In the genomic region with DNA sequence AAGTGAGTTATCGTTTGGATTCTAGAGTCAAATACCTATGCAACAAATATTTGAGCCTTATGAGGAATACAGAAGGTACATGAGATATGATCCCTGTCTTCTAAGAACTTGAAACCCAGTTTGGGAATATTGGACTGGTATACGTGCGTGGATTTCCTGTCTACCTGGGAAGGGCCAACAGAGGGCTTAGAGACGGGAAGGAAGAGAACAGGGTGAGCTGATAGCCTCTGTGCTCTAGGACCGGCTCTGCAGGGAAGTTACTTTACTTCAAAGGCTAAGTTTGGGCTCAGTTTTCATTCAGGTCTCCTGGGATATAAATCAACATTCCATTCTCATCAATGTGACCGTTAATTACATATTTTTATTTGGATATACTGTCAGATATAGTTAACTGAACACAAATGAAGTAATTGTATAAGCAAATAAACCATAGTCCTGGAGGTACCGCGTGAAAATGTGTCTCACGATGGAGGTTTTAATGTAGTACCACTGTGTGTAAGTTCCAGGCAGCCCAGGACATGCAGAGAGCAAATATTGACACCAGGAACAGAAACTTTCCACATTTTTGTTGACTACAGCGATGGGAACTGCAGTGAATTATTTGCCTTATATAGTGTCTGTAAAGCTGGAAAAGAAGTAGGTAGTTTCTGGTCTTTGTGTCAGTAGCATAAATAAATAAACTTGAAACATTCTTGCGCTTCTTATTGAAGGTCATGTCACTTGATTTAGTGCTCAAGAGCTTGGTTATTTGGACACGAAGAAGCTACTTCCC, we compare ENCODE assay signal across 11 cellular contexts. TPM values are rescaled to one million over a fixed set of nuclear protein-coding genes. Genes with fewer than 3 reads are reported as not detected.
A peak's percentile ranks its signal among the peaks of the same experiment; 100 is the strongest.
DNase-seq lines count a peak whose midpoint lies in the region; ATAC-seq, FAIRE-seq and TF ChIP-seq lines count a peak whose summit lies in the region.
"Had no signal": no experiment of that assay in that cellular context is flagged by ENCODE, and none has a peak within 500 bp of the region (broad histone marks: within the 10 kb centered on the region; RNA-seq: fewer than 3 reads in every experiment).

No MANE protein-coding gene starts in this region.

- no peaks in the 10 kb centered on the region for H3K79me2 ChIP-seq in PC-3 (ENCODE audit: low read length)

- CTCF ChIA-PET in PC-3 (lab: Charles Lee): interaction anchor here (0.6 to 1.0 kb wide), 3 partner anchors 20 to 57 kb away, joined by 3 to 7 read pairs (median 4); no protein-coding TSS in a partner anchor
- CTCF ChIA-PET in activated naive CD4-positive, alpha-beta T cell treated with anti-CD3 and anti-CD28 coated beads, Interleukin-2, amount 10 ng/mL, durations not matched to agents 7 days and 5 days (lab: Charles Lee): interaction anchor here (1.2 kb wide), 1 partner anchor 19 kb away, joined by 6 read pairs; no protein-coding TSS in a partner anchor

- H2AFZ ChIP-seq in PC-3 (ENCODE audit: low read length): no peak overlapping the region; the same call in 1 of the 2 replicates

- H3K9me3 ChIP-seq in PC-3 (ENCODE audit: low read length): no peaks in the 10 kb centered on the region
- no peaks in the 10 kb centered on the region for H3K9me3 ChIP-seq in heart right ventricle
- H3K9me3 ChIP-seq in vagina: no peaks in the 10 kb centered on the region

- 43 to 57% methylated on average over 12 of the region's 12 CpGs for WGBS in heart right ventricle, 2 donors

- H3K4me1 Mint-ChIP-seq in progenitor cell of endocrine pancreas (ENCODE audit: low read depth): peaks cover 33% of the 10 kb centered on the region
- peaks cover 51% of the 10 kb centered on the region for H3K4me1 Mint-ChIP-seq in activated naive CD4-positive, alpha-beta T cell treated with anti-CD3 and anti-CD28 coated beads, Interleukin-2, amount 10 ng/mL, durations not matched to agents 7 days and 5 days
- H3K4me1 Mint-ChIP-seq in stimulated activated naive CD8-positive, alpha-beta T cell treated with anti-CD3 and anti-CD28 coated beads, Interleukin-15, amount 100 ng/mL, for 72 hours: peaks cover 69% of the 10 kb centered on the region

- H3F3A ChIP-seq in PC-3 (ENCODE audit: low read length, unreplicated experiment): no peaks in the 10 kb centered on the region

- TF ChIP-seq CTCF in C4-2B (conservative IDR thresholded peaks at IDR 0.05) (no peak; the same call in 1 of the 2 replicates), PC-3 (conservative IDR thresholded peaks at IDR 0.05; ENCODE audit: low read depth, low read length) (no peak), heart right ventricle (IDR thresholded peaks at IDR 0.05) (no peak), progenitor cell of endocrine pancreas (IDR thresholded peaks at IDR 0.05; ENCODE audit: unreplicated experiment) (no peak), vagina (IDR thresholded peaks at IDR 0.05) (no peak)

- BruUV-seq in PC-3 (replicated peaks; lab: Mats Ljungman, UMichigan): no TSS peak

- no peaks in the 10 kb centered on the region for H3K9me3 Mint-ChIP-seq in progenitor cell of endocrine pancreas (ENCODE audit: low read depth)
- no peaks in the 10 kb centered on the region for H3K9me3 Mint-ChIP-seq in activated naive CD4-positive, alpha-beta T cell treated with anti-CD3 and anti-CD28 coated beads, Interleukin-2, amount 10 ng/mL, durations not matched to agents 7 days and 5 days
- H3K9me3 Mint-ChIP-seq in stimulated activated naive CD8-positive, alpha-beta T cell treated with anti-CD3 and anti-CD28 coated beads, Interleukin-15, amount 100 ng/mL, for 72 hours: no peaks in the 10 kb centered on the region

- POLR2A ChIA-PET in PC-3 (lab: Charles Lee; ENCODE audit: unreplicated experiment): interaction anchor here (0.6 to 1.1 kb wide), 2 partner anchors 9 to 12 kb away, joined by 5 to 8 read pairs; no protein-coding TSS in a partner anchor

- H3K36me3 ChIP-seq in PC-3 (ENCODE audit: low read depth, low read length): no peaks in the 10 kb centered on the region
- no peaks in the 10 kb centered on the region for H3K36me3 ChIP-seq in heart right ventricle
- H3K36me3 ChIP-seq in vagina: no peaks in the 10 kb centered on the region

- H3K9ac ChIP-seq in PC-3 (ENCODE audit: low read length): no peak overlapping the region
- H3K9ac ChIP-seq: KMS-11 had no signal

- peak overlapping the region; percentile 73 for H3K27ac Mint-ChIP-seq in progenitor cell of endocrine pancreas
- no peak overlapping the region for H3K27ac Mint-ChIP-seq in activated naive CD4-positive, alpha-beta T cell treated with anti-CD3 and anti-CD28 coated beads, Interleukin-2, amount 10 ng/mL, durations not matched to agents 7 days and 5 days
- H3K27ac Mint-ChIP-seq in stimulated activated naive CD8-positive, alpha-beta T cell treated with anti-CD3 and anti-CD28 coated beads, Interleukin-15, amount 100 ng/mL, for 72 hours: no peak overlapping the region

- no peak for FAIRE-seq in GM19239 (lab: Jason Lieb, UNC)
- FAIRE-seq: GM18507 had no signal

- H3K9me2 ChIP-seq in PC-3 (replicated peaks; ENCODE audit: low read length): no peaks in the 10 kb centered on the region

- no peak overlapping the region for H3K4me2 ChIP-seq in PC-3 (ENCODE audit: low read length)
- H3K4me2 ChIP-seq: KMS-11 had no signal

- H3K4me3 ChIP-seq in PC-3 (ENCODE audit: low read length) (no peak overlapping the region), heart right ventricle (no peak overlapping the region), vagina (no peak overlapping the region)
- H3K4me3 ChIP-seq: skin epidermis had no signal

- no peak for TF ChIP-seq POLR2A in vagina (IDR thresholded peaks at IDR 0.05)

- no peaks in the 10 kb centered on the region for H4K20me1 ChIP-seq in PC-3 (ENCODE audit: low read length)

- H3K36me3 Mint-ChIP-seq in progenitor cell of endocrine pancreas (ENCODE audit: insufficient read depth): no peaks in the 10 kb centered on the region
- peaks cover 27% of the 10 kb centered on the region for H3K36me3 Mint-ChIP-seq in activated naive CD4-positive, alpha-beta T cell treated with anti-CD3 and anti-CD28 coated beads, Interleukin-2, amount 10 ng/mL, durations not matched to agents 7 days and 5 days

- H3K4me3 Mint-ChIP-seq in progenitor cell of endocrine pancreas (ENCODE audit: low read depth): no peak overlapping the region
- H3K4me3 Mint-ChIP-seq in activated naive CD4-positive, alpha-beta T cell treated with anti-CD3 and anti-CD28 coated beads, Interleukin-2, amount 10 ng/mL, durations not matched to agents 7 days and 5 days: no peak overlapping the region
- H3K4me3 Mint-ChIP-seq in stimulated activated naive CD8-positive, alpha-beta T cell treated with anti-CD3 and anti-CD28 coated beads, Interleukin-15, amount 100 ng/mL, for 72 hours: no peak overlapping the region

- intact Hi-C loops in PC-3 (cut with micrococcal nuclease) (no loop called here), heart right ventricle (cut with DNase I) (no loop called here), vagina (cut with DNase I) (no loop called here)

- DNase-seq in PC-3 (no peak), heart right ventricle (no peak), progenitor cell of endocrine pancreas (ENCODE audit: low spot score, unreplicated experiment) (no peak), vagina (ENCODE audit: extremely low spot score in 2 of 2) (no peak), GM19239 (ENCODE audit: insufficient read length, low spot score) (no peak)
- no peak for DNase-seq in activated naive CD4-positive, alpha-beta T cell treated with anti-CD3 and anti-CD28 coated beads, Interleukin-2, amount 10 ng/mL, durations not matched to agents 7 days and 5 days
- no peak for DNase-seq in stimulated activated naive CD8-positive, alpha-beta T cell treated with anti-CD3 and anti-CD28 coated beads, Interleukin-15, amount 100 ng/mL, for 72 hours

- H3K27me3 ChIP-seq in PC-3 (ENCODE audit: low read length) (no peaks in the 10 kb centered on the region), heart right ventricle (no peaks in the 10 kb centered on the region), vagina (no peaks in the 10 kb centered on the region)

- H3K4me1 ChIP-seq in PC-3 (ENCODE audit: insufficient read depth, low read length) (no peaks in the 10 kb centered on the region), heart right ventricle (peaks cover 7 to 80% (median 50%) of the 10 kb centered on the region in 9 donors), vagina (peaks cover 65% of the 10 kb centered on the region)

- H3K27ac ChIP-seq in C4-2B (peak overlapping the region; percentile 56), PC-3 (ENCODE audit: low read length) (no peak overlapping the region), heart right ventricle (peak overlapping the region in 6 of 10 donors; percentile 13 to 71 (median 52)), vagina (no peak overlapping the region)
- H3K27ac ChIP-seq: KMS-11 had no signal

- ATAC-seq in PC-3: peak; percentile 49
- peak in 5 of 8 donors; percentile 27 to 58 (median 40) for ATAC-seq in heart right ventricle
- ATAC-seq in stimulated activated naive CD8-positive, alpha-beta T cell treated with anti-CD3 and anti-CD28 coated beads, Interleukin-15, amount 100 ng/mL, for 72 hours: no peak

- no peaks in the 10 kb centered on the region for H3K27me3 Mint-ChIP-seq in progenitor cell of endocrine pancreas
- H3K27me3 Mint-ChIP-seq in activated naive CD4-positive, alpha-beta T cell treated with anti-CD3 and anti-CD28 coated beads, Interleukin-2, amount 10 ng/mL, durations not matched to agents 7 days and 5 days: no peaks in the 10 kb centered on the region
- H3K27me3 Mint-ChIP-seq in stimulated activated naive CD8-positive, alpha-beta T cell treated with anti-CD3 and anti-CD28 coated beads, Interleukin-15, amount 100 ng/mL, for 72 hours: no peaks in the 10 kb centered on the region

RNA-seq across cellular contexts. Expression of a gene that starts 8.6 kb away (rescaled TPM):
- total RNA-seq in PC-3 (2014; rRNA removed) (12.2 and 12.9 TPM in 2 replicates), heart right ventricle (10 to 100 TPM; 12.4 to 17.2 (median 14.0) TPM), progenitor cell of endocrine pancreas (16.7 and 17.0 TPM in 2 replicates), vagina (26.3 TPM)
- polyA plus RNA-seq in heart right ventricle: 10 to 100 TPM; 13.9 to 15.2 TPM

RNA-seq across cellular contexts. Expression of a gene that starts 57.4 kb away (rescaled TPM):
- total RNA-seq in PC-3 (2014; rRNA removed): 289 and 377 TPM in 2 replicates
- 100 to 1,000 TPM in 1 of 10 donors, 10 to 100 TPM in 9; 64.0 to 102 (median 68.2) TPM for total RNA-seq in heart right ventricle
- 10 to 100 TPM; 48.6 to 81.5 TPM for polyA plus RNA-seq in heart right ventricle
- total RNA-seq in progenitor cell of endocrine pancreas: 158 and 172 TPM in 2 replicates
- total RNA-seq in vagina: 90.8 TPM

Comparison
In these comparisons a context has a peak if more than half of its experiments do, and no peak if none do; other contexts are left out.
1. H3K27ac ChIP-seq: peak in C4-2B (single experiment) and heart right ventricle (6 of 10); none in PC-3 (single experiment) and vagina (single experiment).